Comparison of ENCODE assay signal across 15 cellular contexts in genomic region chr2:218402491-218402901, GRCh38. TPM values are rescaled to one million over a fixed set of nuclear protein-coding genes. Genes with fewer than 3 reads are reported as not detected.
DNase-seq lines count a peak whose midpoint lies in the region; ATAC-seq and TF ChIP-seq lines count a peak whose summit lies in the region.
"Had no signal": no experiment of that assay in that cellular context is flagged by ENCODE, and none has a peak within 500 bp of the region (broad histone marks: within the 10 kb centered on the region; RNA-seq: fewer than 3 reads in every experiment).

No MANE protein-coding gene starts in this region.

- H3K36me3 ChIP-seq in mucosa of stomach (ENCODE audit: control insufficient read depth, insufficient read depth, low read length) (peaks cover 7% of the 10 kb centered on the region), suprapubic skin (peaks cover 32% of the 10 kb centered on the region)

- 42% methylated on average over 2 of the region's 8 CpGs for WGBS in suprapubic skin

- H3K27ac ChIP-seq in suprapubic skin: no peak overlapping the region

- no peak for TF ChIP-seq EP300 in suprapubic skin (IDR thresholded peaks at IDR 0.05)

- no peaks in the 10 kb centered on the region for H3K9me3 ChIP-seq in mucosa of stomach (ENCODE audit: control insufficient read depth, low read length)
- H3K9me3 ChIP-seq in suprapubic skin: no peaks in the 10 kb centered on the region
- H3K9me3 ChIP-seq: mucosa of descending colon had no signal

- H3K4me1 Mint-ChIP-seq in activated T-cell treated with anti-CD3 and anti-CD28 coated beads, Interleukin-2, amount 50 U/mL, for 24 hours (ENCODE audit: low read depth): peaks cover 64% of the 10 kb centered on the region
- H3K4me1 Mint-ChIP-seq in activated T-helper 17 cell treated with anti-CD3 and anti-CD28 coated beads, Interleukin-2, amount 50 U/mL, for 72 hours: peaks cover 16% of the 10 kb centered on the region

- TF ChIP-seq POLR2A in suprapubic skin (IDR thresholded peaks at IDR 0.05): no peak

- H3K4me3 Mint-ChIP-seq in activated T-cell treated with anti-CD3 and anti-CD28 coated beads, Interleukin-2, amount 50 U/mL, for 24 hours: peak overlapping the region; percentile 18
- H3K4me3 Mint-ChIP-seq in activated T-helper 17 cell treated with anti-CD3 and anti-CD28 coated beads, Interleukin-2, amount 50 U/mL, for 72 hours: peak overlapping the region; percentile 16

- H3K4me3 ChIP-seq in mucosa of stomach (ENCODE audit: low read length) (no peak overlapping the region), suprapubic skin (peak overlapping the region; percentile 96)
- H3K4me3 ChIP-seq: mucosa of descending colon had no signal

- H3K9me3 Mint-ChIP-seq in activated T-cell treated with anti-CD3 and anti-CD28 coated beads, Interleukin-2, amount 50 U/mL, for 24 hours: no peaks in the 10 kb centered on the region
- H3K9me3 Mint-ChIP-seq in activated T-helper 17 cell treated with anti-CD3 and anti-CD28 coated beads, Interleukin-2, amount 50 U/mL, for 72 hours: no peaks in the 10 kb centered on the region

- H3K27me3 ChIP-seq in mucosa of stomach (ENCODE audit: control insufficient read depth, insufficient read depth, low read length) (no peaks in the 10 kb centered on the region), suprapubic skin (no peaks in the 10 kb centered on the region)

- no peak for TF ChIP-seq CTCF in suprapubic skin (IDR thresholded peaks at IDR 0.05)

- H3K9ac ChIP-seq in mucosa of stomach (ENCODE audit: low read length): peak overlapping the region; percentile 65

- no peak for DNase-seq in activated T-cell treated with anti-CD3 and anti-CD28 coated beads, Interleukin-2, amount 50 U/mL, for 24 hours
- no peak for DNase-seq in activated T-cell treated with anti-CD3 and anti-CD28 coated beads, Interleukin-2, amount 50 U/mL, for 1 hour
- DNase-seq in suprapubic skin (ENCODE audit: low spot score in 2 of 2): no peak
- DNase-seq in ecto neural progenitor cell (ENCODE audit: low spot score): no peak
- DNase-seq in NCI-H146 (lab: John Stamatoyannopoulos, UW): no peak
- no peak for DNase-seq in SHP77 (lab: John Stamatoyannopoulos, UW)
- DNase-seq: ACHN; activated naive CD4-positive, alpha-beta T cell treated with anti-CD3 and anti-CD28 coated beads, Interleukin-2, amount 50 U/mL, for 16 hours; NCI-H2171; SW 1271 had no signal

- H3K4me1 ChIP-seq in mucosa of stomach (ENCODE audit: control insufficient read depth, insufficient read depth, low read length) (peaks cover 57% of the 10 kb centered on the region), suprapubic skin (peaks cover 84% of the 10 kb centered on the region)

- H3K27me3 Mint-ChIP-seq in activated T-cell treated with anti-CD3 and anti-CD28 coated beads, Interleukin-2, amount 50 U/mL, for 24 hours: peaks cover 5% of the 10 kb centered on the region
- no peaks in the 10 kb centered on the region for H3K27me3 Mint-ChIP-seq in activated T-helper 17 cell treated with anti-CD3 and anti-CD28 coated beads, Interleukin-2, amount 50 U/mL, for 72 hours

- H3K27ac Mint-ChIP-seq in activated T-cell treated with anti-CD3 and anti-CD28 coated beads, Interleukin-2, amount 50 U/mL, for 24 hours: no peak overlapping the region
- no peak overlapping the region for H3K27ac Mint-ChIP-seq in activated T-helper 17 cell treated with anti-CD3 and anti-CD28 coated beads, Interleukin-2, amount 50 U/mL, for 72 hours

- peaks cover 42% of the 10 kb centered on the region for H3K36me3 Mint-ChIP-seq in activated T-cell treated with anti-CD3 and anti-CD28 coated beads, Interleukin-2, amount 50 U/mL, for 24 hours (ENCODE audit: low read depth)
- peaks cover 80% of the 10 kb centered on the region for H3K36me3 Mint-ChIP-seq in activated T-helper 17 cell treated with anti-CD3 and anti-CD28 coated beads, Interleukin-2, amount 50 U/mL, for 72 hours (ENCODE audit: low read depth)

- no peak for ATAC-seq in activated T-helper 17 cell treated with anti-CD3 and anti-CD28 coated beads, Interleukin-2, amount 50 U/mL, for 72 hours (replicated peaks)
- ATAC-seq: mucosa of descending colon had no signal

RNA-seq across cellular contexts. Expression of gene CTDSP1, which starts 2.8 kb away (rescaled TPM):
- 100 to 1,000 TPM; 126 to 197 TPM for total RNA-seq in activated T-helper 17 cell treated with anti-CD3 and anti-CD28 coated beads, Interleukin-2, amount 50 U/mL, for 72 hours
- total RNA-seq in suprapubic skin: 100 to 1,000 TPM in 2 of 4 donors, 10 to 100 TPM in 2; 70.3 to 140 (median 99.5) TPM

RNA-seq across cellular contexts. Expression of gene VIL1, which starts 16.4 kb away (rescaled TPM):
- under 1 TPM in 1 of 2 donors, not detected in 1; 0.34 TPM for total RNA-seq in activated T-helper 17 cell treated with anti-CD3 and anti-CD28 coated beads, Interleukin-2, amount 50 U/mL, for 72 hours
- 1 to 10 TPM in 2 of 4 donors, under 1 TPM in 2; 0.21 to 3.3 (median 1.1) TPM for total RNA-seq in suprapubic skin

RNA-seq across cellular contexts. Expression of gene SLC11A1, which starts 20.4 kb away (rescaled TPM):
- under 1 TPM; 0.09 to 0.19 TPM for total RNA-seq in activated T-helper 17 cell treated with anti-CD3 and anti-CD28 coated beads, Interleukin-2, amount 50 U/mL, for 72 hours
- 10 to 100 TPM in 2 of 4 donors, 1 to 10 TPM in 1, under 1 TPM in 1; 0.78 to 16.1 (median 7.6) TPM for total RNA-seq in suprapubic skin
- total RNA-seq: Daoy had no signal

RNA-seq across cellular contexts. Expression of gene CATIP, which starts 45.8 kb away (rescaled TPM):
- total RNA-seq in activated T-helper 17 cell treated with anti-CD3 and anti-CD28 coated beads, Interleukin-2, amount 50 U/mL, for 72 hours: not detected
- total RNA-seq in suprapubic skin: not detected
- total RNA-seq: Daoy, H1, mucosa of descending colon had no signal
